1 cellular context compared by ENCODE assay signal in genomic region chr19:45439190-45439568, GRCh38.
TF ChIP-seq lines count a peak whose summit lies in the region.

No MANE protein-coding gene starts in this region.

TF ChIP-seq in HCT116, 20 proteins besides CTCF, POLR2A, EP300 and RAD21 (continued from another document):
- no peak for TF ChIP-seq REST (IDR thresholded peaks at IDR 0.05; ENCODE audit: low read depth)
- no peak for TF ChIP-seq SIN3A (IDR thresholded peaks at IDR 0.05; ENCODE audit: low read depth)
- no peak for TF ChIP-seq CEBPB (IDR thresholded peaks at IDR 0.05; ENCODE audit: low read depth)
- no peak for TF ChIP-seq MAX (IDR thresholded peaks at IDR 0.05)
- TF ChIP-seq EZH2 (IDR thresholded peaks at IDR 0.05), result no peak
- TF ChIP-seq JUND (IDR thresholded peaks at IDR 0.05), result no peak
- no peak for TF ChIP-seq ATF3 (IDR thresholded peaks at IDR 0.05)
